8 cellular contexts compared by ENCODE assay signal in the genomic region with DNA sequence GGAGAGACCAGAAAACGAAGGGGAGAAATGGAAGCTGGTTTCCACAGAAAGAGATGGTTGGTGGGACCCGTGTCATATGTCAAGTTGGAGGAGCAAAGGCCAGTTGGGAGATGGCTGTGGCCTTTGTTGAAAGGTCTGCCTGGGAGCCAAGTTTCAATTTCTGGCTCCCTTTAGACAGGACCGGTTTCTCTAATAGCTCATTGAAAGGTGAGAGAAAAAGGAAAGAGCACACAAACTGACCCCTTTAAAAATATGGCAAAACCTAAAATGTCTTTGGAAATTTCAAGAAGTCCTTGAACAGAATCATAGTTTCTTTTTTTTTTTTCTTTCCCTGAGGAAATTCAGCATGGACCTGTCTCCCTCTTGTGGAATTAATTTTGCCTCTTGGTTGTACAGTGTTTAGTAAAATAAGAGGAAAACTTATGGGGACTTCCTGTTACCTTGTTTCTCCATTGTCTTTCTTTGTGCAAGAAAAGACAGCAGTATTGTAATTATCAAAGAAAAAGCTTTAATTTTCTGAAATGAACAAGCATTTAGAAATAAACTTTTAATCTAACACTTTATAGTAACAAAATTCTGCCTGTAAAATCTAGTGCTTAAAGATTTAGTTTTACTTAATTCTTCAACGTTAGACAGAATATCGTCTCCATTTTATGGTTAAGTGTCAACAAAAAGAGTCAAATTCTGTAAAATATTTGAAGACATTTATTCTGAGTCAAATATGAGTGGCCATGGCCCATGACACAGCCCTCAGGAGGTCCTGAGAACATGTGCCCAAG.
DNase-seq lines count a peak whose midpoint lies in the region; ATAC-seq and TF ChIP-seq lines count a peak whose summit lies in the region.

No MANE protein-coding gene starts in this region.

- H3K9me3 ChIP-seq in body of pancreas, result no peaks in the 10 kb centered on the region
- H3K9me3 ChIP-seq in aorta (ENCODE audit: control insufficient read depth, low read length), result no peaks in the 10 kb centered on the region

- H3K36me3 ChIP-seq in body of pancreas (replicated peaks in 1 of 2; ENCODE audit: insufficient read depth in 1 of 2, low read depth in 2 of 2) (no peaks in the 10 kb centered on the region), aorta (ENCODE audit: control insufficient read depth in 1 of 2, insufficient read depth in 2 of 2, low read length in 1 of 2) (no peaks in the 10 kb centered on the region)

- H3K27me3 ChIP-seq in body of pancreas (no peaks in the 10 kb centered on the region), aorta (ENCODE audit: control insufficient read depth in 1 of 2, insufficient read depth in 2 of 2, low read length in 1 of 2) (no peaks in the 10 kb centered on the region)

- H3K4me1 ChIP-seq in body of pancreas (peaks cover 39% of the 10 kb centered on the region), aorta (ENCODE audit: control insufficient read depth in 1 of 2, insufficient read depth in 2 of 2, low read length in 2 of 2) (peaks cover 0 to 2% of the 10 kb centered on the region in 2 donors)

- 29 to 31% methylated on average over 5 of the region's 5 CpGs for WGBS in body of pancreas, 2 donors
- WGBS in aorta, 2 donors, result 56 to 58% methylated on average over 5 of the region's 5 CpGs

- intact Hi-C loops in body of pancreas (cut with DNase I), result loop anchor here (5.0 kb wide), 2 partner anchors 269 to 334 kb away; no protein-coding TSS in a partner anchor
- intact Hi-C loops in aorta (cut with DNase I), result loop anchor here (2.0 to 10.0 kb wide), 7 partner anchors 204 to 447 kb away; a partner anchor contains a TSS

- H3K4me3 ChIP-seq in body of pancreas (no peak overlapping the region), aorta (ENCODE audit: low read length in 2 of 2) (no peak overlapping the region)

- no peak for TF ChIP-seq POLR2A in body of pancreas (IDR thresholded peaks at IDR 0.05)

- TF ChIP-seq CTCF in body of pancreas (IDR thresholded peaks at IDR 0.05), result peak; percentile 42 to 88 (median 82)

- DNase-seq in SIG-M5 treated with dmso at 0.1 percent for 504 hours (lab: John Stamatoyannopoulos, UW; ENCODE audit: unreplicated experiment), result peak; percentile 18
- DNase-seq in SIG-M5 (lab: John Stamatoyannopoulos, UW), result no peak
- no peak for DNase-seq in body of pancreas
- DNase-seq in left lobe of liver (ENCODE audit: low spot score), result no peak
- DNase-seq in aorta, result no peak
- no peak for DNase-seq in activated CD4-positive, alpha-beta T cell treated with anti-CD3 and anti-CD28 coated beads for 4 hours
- no peak for DNase-seq in GM19240 (ENCODE audit: insufficient read length, low spot score)
- DNase-seq in activated CD8-positive, alpha-beta memory T cell treated with anti-CD3 and anti-CD28 coated beads, Interleukin-2, amount 50 U/mL, for 48 hours, result no peak

- ATAC-seq in body of pancreas (peak; percentile 68), left lobe of liver (peak; percentile 81), aorta (ENCODE audit: low FRiP score) (peak; percentile 62)

- H3K27ac ChIP-seq in body of pancreas, result peak overlapping the region in 3 of 4 donors; percentile 21 to 56 (median 37)
- no peak overlapping the region for H3K27ac ChIP-seq in aorta (ENCODE audit: low read depth in 1 of 2, low read length in 2 of 2)

Comparison
In these comparisons a context has a peak if more than half of its experiments do, and no peak if none do; other contexts are left out.
1. H3K27ac ChIP-seq: peak in body of pancreas (3 of 4); none in aorta (0 of 2).
2. Peak in every context shown above with its lines, with median percentiles within 50 percentile points of each other: ATAC-seq.